ENCODE assay signal across 8 cellular contexts in genomic region chrX:84729809-84730208, GRCh38.
DNase-seq lines count a peak whose midpoint lies in the region; ATAC-seq, FAIRE-seq and TF ChIP-seq lines count a peak whose summit lies in the region.

No MANE protein-coding gene starts in this region.

- peak; percentile 96 for FAIRE-seq in GM12892 (lab: Jason Lieb, UNC)

- H3K27me3 Mint-ChIP-seq in naive thymus-derived CD8-positive, alpha-beta T cell, result peaks cover 0 to 9% (median 0%) of the 10 kb centered on the region in 5 donors

- peak; percentile 23 to 57 for ATAC-seq in naive thymus-derived CD8-positive, alpha-beta T cell

- no peak overlapping the region for H3K4me3 ChIP-seq in AG04449 (ENCODE audit: low read depth, low read length)
- H3K4me3 ChIP-seq in HFF-Myc (replicated peaks; ENCODE audit: low read depth, low read length), result no peak overlapping the region
- H3K4me3 ChIP-seq in epithelial cell of proximal tubule (ENCODE audit: low read depth, low read length), result no peak overlapping the region

- no peaks in the 10 kb centered on the region for H3K36me3 Mint-ChIP-seq in naive thymus-derived CD8-positive, alpha-beta T cell

- CTCF ChIA-PET in AG04449 (lab: Yijun Ruan, JAX) (interaction anchor here (0.8 to 2.9 kb wide), 6 partner anchors 8 to 684 kb away, joined by 3 to 32 read pairs (median 5); no protein-coding TSS in a partner anchor), RWPE1 (lab: Yijun Ruan, JAX) (interaction anchor here (0.5 to 1.1 kb wide), 3 partner anchors 83 to 182 kb away, joined by 3 read pairs; no protein-coding TSS in a partner anchor)

- DNase-seq in AG04449 (ENCODE audit: low read depth, low spot score) (no peak), GM12892 (ENCODE audit: insufficient read length) (peak; percentile 1), HFF-Myc (ENCODE audit: extremely low read depth, low read depth) (no peak), LoVo (ENCODE audit: low spot score) (peak; percentile 38), RWPE1 (ENCODE audit: low spot score) (no peak), epithelial cell of proximal tubule (ENCODE audit: low read depth) (no peak), GOT3 (lab: John Stamatoyannopoulos, UW) (no peak)
- peak in 3 of 10 donors; percentile 1 to 11 (median 8) for DNase-seq in naive thymus-derived CD8-positive, alpha-beta T cell

- H3K27ac ChIP-seq in RWPE1, result no peak overlapping the region

- TF ChIP-seq CTCF in AG04449 (IDR thresholded peaks at IDR 0.05; ENCODE audit: insufficient read depth, low read length, missing control alignments) (peak; percentile 57), HFF-Myc (IDR thresholded peaks at IDR 0.05; ENCODE audit: low read depth, low read length, missing control alignments) (peak; percentile 70), RWPE1 (conservative IDR thresholded peaks at IDR 0.05; ENCODE audit: low read depth) (peak; percentile 68), epithelial cell of proximal tubule (conservative IDR thresholded peaks at IDR 0.05; ENCODE audit: low read depth, low read length) (peak; percentile 75)

- H3K4me1 Mint-ChIP-seq in naive thymus-derived CD8-positive, alpha-beta T cell, result no peaks in the 10 kb centered on the region

- POLR2A ChIA-PET in AG04449 (lab: Yijun Ruan, JAX), result no interaction called here
- POLR2A ChIA-PET in RWPE1 (lab: Yijun Ruan, JAX; ENCODE audit: low non-redundant PET), result no interaction called here
- POLR2A ChIA-PET in naive thymus-derived CD8-positive, alpha-beta T cell (lab: Charles Lee), result no interaction called here

- no peaks in the 10 kb centered on the region for H3K9me3 Mint-ChIP-seq in naive thymus-derived CD8-positive, alpha-beta T cell

- no peak overlapping the region for H3K4me3 Mint-ChIP-seq in naive thymus-derived CD8-positive, alpha-beta T cell

- TF ChIP-seq POLR2A in GM12892 (IDR thresholded peaks at IDR 0.05; ENCODE audit: low read depth, low read length), result no peak

- no peak overlapping the region for H3K27ac Mint-ChIP-seq in naive thymus-derived CD8-positive, alpha-beta T cell

Comparison
In these comparisons a context has a peak if more than half of its experiments do, and no peak if none do; other contexts are left out.
1. DNase-seq: peak in GM12892 (single experiment) and LoVo (single experiment); none in AG04449 (single experiment), HFF-Myc (single experiment), RWPE1 (single experiment), epithelial cell of proximal tubule (single experiment) and GOT3 (single experiment).
2. Peak in every context shown above with its lines, with median percentiles within 50 percentile points of each other: CTCF ChIP-seq.